In the genomic region with DNA sequence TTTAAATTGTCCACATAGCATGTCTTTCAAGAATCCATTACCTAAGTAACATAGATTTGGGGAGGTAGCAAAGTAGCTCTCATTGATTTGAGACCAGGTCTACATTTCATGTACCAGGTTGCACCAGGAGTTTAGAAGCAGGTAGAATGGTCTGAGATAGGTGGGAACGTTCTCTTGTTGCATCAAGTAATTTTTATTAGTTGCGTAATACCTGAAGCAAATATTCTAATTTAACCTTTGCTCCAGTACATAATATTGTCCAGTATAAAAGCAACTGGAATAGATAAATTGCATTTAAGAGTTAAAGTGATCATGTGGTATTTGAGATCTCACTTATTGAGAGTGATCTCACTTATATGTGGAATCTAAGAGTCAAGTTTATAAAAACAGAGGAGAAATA, we compare ENCODE assay signal across 9 cellular contexts.
"Had no signal": no experiment of that assay in that cellular context is flagged by ENCODE, and none has a peak within 500 bp of the region (broad histone marks: within the 10 kb centered on the region; RNA-seq: fewer than 3 reads in every experiment).

No MANE protein-coding gene starts in this region.

- H3K4me2 ChIP-seq: GM23338, KMS-11 had no signal

- H2AFZ ChIP-seq: GM23338 had no signal

- H3K9me3 ChIP-seq: HAP-1 had no signal

- H3K9ac ChIP-seq: KMS-11 had no signal

- ATAC-seq: GM23338, HCT116 had no signal

- H3K4me3 ChIP-seq: GM23338, HAP-1 had no signal

- H3K27ac ChIP-seq: HL-60, KMS-11 had no signal

- DNase-seq: H7, HFFc6, Karpas-422, KBM-7 had no signal

- H3K36me3 ChIP-seq: HAP-1 had no signal

- H3K4me1 ChIP-seq: HAP-1 had no signal
